24 cellular contexts compared by ENCODE assay signal in genomic region chrX:100720301-100720700, GRCh38. TPM values are rescaled to one million over a fixed set of nuclear protein-coding genes. Genes with fewer than 3 reads are reported as not detected.
A peak's percentile ranks its signal among the peaks of the same experiment; 100 is the strongest.
DNase-seq lines count a peak whose midpoint lies in the region; ATAC-seq and TF ChIP-seq lines count a peak whose summit lies in the region.
"Had no signal": no experiment of that assay in that cellular context is flagged by ENCODE, and none has a peak within 500 bp of the region (broad histone marks: within the 10 kb centered on the region; RNA-seq: fewer than 3 reads in every experiment).

No MANE protein-coding gene starts in this region.

- H3K9me3 ChIP-seq in GM23248 (ENCODE audit: low read depth) (no peaks in the 10 kb centered on the region), mammary epithelial cell (replicated peaks; ENCODE audit: insufficient read depth, low read length) (no peaks in the 10 kb centered on the region), Karpas-422 (ENCODE audit: low read length) (no peaks in the 10 kb centered on the region)
- H3K9me3 ChIP-seq: colonic mucosa, stomach, tibial nerve had no signal

- in situ Hi-C loops in GM23248 (cut with MboI) (no loop called here), mammary epithelial cell (cut with MboI; ENCODE audit: low sequenced_read_pairs in 2 of 2) (no loop called here)

- no peaks in the 10 kb centered on the region for H4K20me1 ChIP-seq in GM23248 (ENCODE audit: insufficient read depth)
- no peaks in the 10 kb centered on the region for H4K20me1 ChIP-seq in mammary epithelial cell (ENCODE audit: insufficient read depth, low read length)
- H4K20me1 ChIP-seq in Karpas-422 (ENCODE audit: insufficient read depth, low read depth, low read length) = no peaks in the 10 kb centered on the region

- TF ChIP-seq CTCF in brain (conservative IDR thresholded peaks at IDR 0.05) (no peak), osteocyte (IDR thresholded peaks at IDR 0.05) (no peak), mammary epithelial cell (conservative IDR thresholded peaks at IDR 0.05 in 1 of 2, IDR thresholded peaks at IDR 0.05 in 1 of 2; ENCODE audit: extremely low read depth in 1 of 2, insufficient read depth in 1 of 2, low read depth in 1 of 2, low read length in 2 of 2) (no peak)

- H3K4me3 Mint-ChIP-seq in brain (no peak overlapping the region), osteocyte (ENCODE audit: unreplicated experiment) (no peak overlapping the region)
- H3K4me3 Mint-ChIP-seq: activated naive CD8-positive, alpha-beta T cell; endodermal cell; memory B cell; naive thymus-derived CD4-positive, alpha-beta T cell had no signal

- H3K36me3 ChIP-seq in GM23248 (ENCODE audit: low read depth) = no peaks in the 10 kb centered on the region
- no peaks in the 10 kb centered on the region for H3K36me3 ChIP-seq in mammary epithelial cell (ENCODE audit: insufficient read depth, low read length)
- H3K36me3 ChIP-seq in Karpas-422 (ENCODE audit: insufficient read depth, low read length) = no peaks in the 10 kb centered on the region
- H3K36me3 ChIP-seq: colonic mucosa, stomach, tibial nerve had no signal

- CTCF ChIA-PET in mammary epithelial cell (lab: Charles Lee; ENCODE audit: low non-redundant PET) = no interaction called here

- WGBS in GM23248 (ENCODE audit: low coverage in 1 of 2, low lambda C conversion rate in 2 of 2, missing lambda C conversion rate in 2 of 2), 2 experiments = 86 to 90% methylated on average over 2 of the region's 2 CpGs
- whole genome bisulfite sequencing in mammary epithelial cell (ENCODE audit: low coverage, missing lambda C conversion rate) = 100% methylated on average over 2 of the region's 2 CpGs

- H2AFZ ChIP-seq in GM23248 = no peak overlapping the region
- no peak overlapping the region for H2AFZ ChIP-seq in mammary epithelial cell (ENCODE audit: low read depth, low read length)
- H2AFZ ChIP-seq in Karpas-422 (ENCODE audit: low read length) = no peak overlapping the region

- no peaks in the 10 kb centered on the region for H3K4me1 ChIP-seq in GM23248 (ENCODE audit: insufficient read depth)
- H3K4me1 ChIP-seq in mammary epithelial cell (ENCODE audit: insufficient read depth, low read length) = no peaks in the 10 kb centered on the region
- H3K4me1 ChIP-seq in Karpas-422 (ENCODE audit: low read length) = no peaks in the 10 kb centered on the region
- H3K4me1 ChIP-seq: colonic mucosa, stomach, tibial nerve had no signal

- no peaks in the 10 kb centered on the region for H3K27me3 ChIP-seq in GM23248 (replicated peaks; ENCODE audit: insufficient read depth)
- no peaks in the 10 kb centered on the region for H3K27me3 ChIP-seq in mammary epithelial cell (ENCODE audit: insufficient read depth, low read length)
- no peaks in the 10 kb centered on the region for H3K27me3 ChIP-seq in Karpas-422 (ENCODE audit: low read length)
- H3K27me3 ChIP-seq: colonic mucosa, stomach had no signal

- H3K9me2 ChIP-seq in GM23248 (ENCODE audit: insufficient read depth) = no peaks in the 10 kb centered on the region
- H3K9me2 ChIP-seq in Karpas-422 (replicated peaks; ENCODE audit: insufficient read depth, low read length) = no peaks in the 10 kb centered on the region

- H3K4me1 Mint-ChIP-seq in brain (peaks cover 21% of the 10 kb centered on the region), osteocyte (ENCODE audit: unreplicated experiment) (peaks cover 14% of the 10 kb centered on the region)
- H3K4me1 Mint-ChIP-seq: memory B cell; naive thymus-derived CD4-positive, alpha-beta T cell had no signal

- no peaks in the 10 kb centered on the region for H3K79me2 ChIP-seq in GM23248 (ENCODE audit: insufficient read depth)
- no peaks in the 10 kb centered on the region for H3K79me2 ChIP-seq in mammary epithelial cell (ENCODE audit: insufficient read depth, low read length)
- no peaks in the 10 kb centered on the region for H3K79me2 ChIP-seq in Karpas-422 (ENCODE audit: low read length)

- H3K27me3 Mint-ChIP-seq in brain (no peaks in the 10 kb centered on the region), osteocyte (ENCODE audit: unreplicated experiment) (no peaks in the 10 kb centered on the region)
- H3K27me3 Mint-ChIP-seq: memory B cell had no signal

- peaks cover 0 to 11% (median 6%) of the 10 kb centered on the region in 5 experiments for H3K9me3 Mint-ChIP-seq in brain
- no peaks in the 10 kb centered on the region for H3K9me3 Mint-ChIP-seq in osteocyte (ENCODE audit: unreplicated experiment)
- H3K9me3 Mint-ChIP-seq: activated T-helper 2 cell treated with anti-CD3 and anti-CD28 coated beads, Interferon-gamma antibody, Interleukin-2, Interleukin-4, amounts not matched to agents 10 μg/mL and 5 μg/mL and 100 μg/mL, durations not matched to agents 14 hours and 24 hours and 36 hours; memory B cell had no signal

- H3K9ac ChIP-seq in GM23248 (no peak overlapping the region), mammary epithelial cell (ENCODE audit: insufficient read depth, low read length) (no peak overlapping the region), Karpas-422 (ENCODE audit: low read length) (no peak overlapping the region)

- ATAC-seq in HG02610 (IDR thresholded peaks at IDR 0.05; ENCODE audit: unreplicated experiment) = no peak
- ATAC-seq: naive thymus-derived CD4-positive, alpha-beta T cell; right cardiac atrium had no signal

- dilution Hi-C loops in mammary epithelial cell (cut with HindIII; ENCODE audit: low sequenced_read_pairs) = no loop called here

- no peaks in the 10 kb centered on the region for H3F3A ChIP-seq in GM23248 (ENCODE audit: insufficient read depth)

- intact Hi-C loops in mammary epithelial cell (cut with micrococcal nuclease) = no loop called here

- H3K27ac Mint-ChIP-seq in brain = peak overlapping the region in 4 of 5 experiments; percentile 24 to 62 (median 30)
- H3K27ac Mint-ChIP-seq in osteocyte (ENCODE audit: unreplicated experiment) = peak overlapping the region; percentile 48
- H3K27ac Mint-ChIP-seq: activated naive CD8-positive, alpha-beta T cell; activated T-helper 2 cell treated with anti-CD3 and anti-CD28 coated beads, Interferon-gamma antibody, Interleukin-2, Interleukin-4, amounts not matched to agents 10 μg/mL and 5 μg/mL and 100 μg/mL, durations not matched to agents 14 hours and 24 hours and 36 hours; endodermal cell; memory B cell; naive thymus-derived CD4-positive, alpha-beta T cell had no signal

- BruUV-seq in mammary epithelial cell (replicated peaks; lab: Mats Ljungman, UMichigan) = no TSS peak

- DNase-seq in GM23248 = peak; percentile 17
- DNase-seq in NCI-H2171 treated with DMSO at 0.1 percent for 48 hours (lab: John Stamatoyannopoulos, UW) = peak; percentile 80
- no peak for DNase-seq in osteocyte (ENCODE audit: extremely low spot score, unreplicated experiment)
- no peak for DNase-seq in mammary epithelial cell
- DNase-seq in Karpas-422 = no peak
- DNase-seq in C1 segment of cervical spinal cord (lab: John Stamatoyannopoulos, UW) = no peak
- DNase-seq: activated CD4-positive, alpha-beta T cell treated with anti-CD3 and anti-CD28 coated beads, Interleukin-2, amount 50 U/mL, for 48 hours; activated CD8-positive, alpha-beta memory T cell treated with anti-CD3 and anti-CD28 coated beads, Interleukin-2, amount 50 U/mL, for 48 hours; colonic mucosa; DMS79 treated with DMSO at 0.1 percent for 48 hours; endodermal cell; glutamatergic neuron; naive thymus-derived CD4-positive, alpha-beta T cell; NCI-H1436; NCI-H446 treated with DMSO at 0.1 percent for 48 hours; right cardiac atrium; stomach; T-helper 2 cell had no signal

- H3K4me3 ChIP-seq in GM23248 (no peak overlapping the region), mammary epithelial cell (replicated peaks in 1 of 3; ENCODE audit: insufficient read depth in 1 of 3, low read depth in 2 of 3, low read length in 3 of 3) (no peak overlapping the region), Karpas-422 (ENCODE audit: low read length) (no peak overlapping the region)
- H3K4me3 ChIP-seq: colonic mucosa, stomach, tibial nerve had no signal

- no peak overlapping the region for H3K27ac ChIP-seq in GM23248
- no peak overlapping the region for H3K27ac ChIP-seq in mammary epithelial cell (ENCODE audit: insufficient read depth, low read depth, low read length)
- H3K27ac ChIP-seq in Karpas-422 (ENCODE audit: low read length) = no peak overlapping the region
- H3K27ac ChIP-seq: colonic mucosa, stomach, tibial nerve had no signal

- H3K4me2 ChIP-seq in GM23248 (ENCODE audit: unreplicated experiment) (no peak overlapping the region), mammary epithelial cell (ENCODE audit: insufficient read depth, low read depth, low read length) (no peak overlapping the region), Karpas-422 (ENCODE audit: low read depth, low read length, poor library complexity, severe bottlenecking) (no peak overlapping the region)

- H3K36me3 Mint-ChIP-seq in brain (no peaks in the 10 kb centered on the region), osteocyte (ENCODE audit: unreplicated experiment) (no peaks in the 10 kb centered on the region)
- H3K36me3 Mint-ChIP-seq: activated naive CD8-positive, alpha-beta T cell; memory B cell; naive thymus-derived CD4-positive, alpha-beta T cell had no signal

RNA-seq across cellular contexts. Expression of gene SYTL4, which starts 11.6 kb away (rescaled TPM):
- 3.2 and 4.6 TPM in 2 replicates for total RNA-seq in GM23248 (2014; rRNA removed; shearing (Covaris generic))
- polyA plus RNA-seq in GM23248 (2016; fragmentation: Nextera tagmentation; extraction: Ambion mirVana) (1.6 and 2.5 TPM in 2 replicates), brain (ENCODE audit: insufficient read depth, low read depth, low replicate concordance) (11.0 TPM), mammary epithelial cell (2.5 TPM)
- total RNA-seq in osteocyte (19.7 and 23.2 TPM in 2 replicates), mammary epithelial cell (1 to 10 TPM; 1.0 to 4.2 TPM)
- 2.5 TPM for polyA minus RNA-seq in mammary epithelial cell
- 0.30 and 1.2 TPM in 2 replicates for total RNA-seq in Karpas-422 (2014; rRNA removed; shearing (Covaris generic); ENCODE audit: low replicate concordance)
- total RNA-seq: activated T-helper 2 cell treated with anti-CD3 and anti-CD28 coated beads, Interferon-gamma antibody, Interleukin-2, Interleukin-4, amounts not matched to agents 10 μg/mL and 5 μg/mL and 100 μg/mL, durations not matched to agents 14 hours and 24 hours and 36 hours had no signal
- polyA plus RNA-seq: naive thymus-derived CD4-positive, alpha-beta T cell had no signal

Comparison
In these comparisons a context has a peak if more than half of its experiments do, and no peak if none do; other contexts are left out.
1. DNase-seq: peak in GM23248 (single experiment) and NCI-H2171 treated with DMSO at 0.1 percent for 48 hours (single experiment); none in osteocyte (single experiment), mammary epithelial cell (single experiment), Karpas-422 (single experiment) and C1 segment of cervical spinal cord (0 of 14).